8 cellular contexts compared by ENCODE assay signal in the genomic region with DNA sequence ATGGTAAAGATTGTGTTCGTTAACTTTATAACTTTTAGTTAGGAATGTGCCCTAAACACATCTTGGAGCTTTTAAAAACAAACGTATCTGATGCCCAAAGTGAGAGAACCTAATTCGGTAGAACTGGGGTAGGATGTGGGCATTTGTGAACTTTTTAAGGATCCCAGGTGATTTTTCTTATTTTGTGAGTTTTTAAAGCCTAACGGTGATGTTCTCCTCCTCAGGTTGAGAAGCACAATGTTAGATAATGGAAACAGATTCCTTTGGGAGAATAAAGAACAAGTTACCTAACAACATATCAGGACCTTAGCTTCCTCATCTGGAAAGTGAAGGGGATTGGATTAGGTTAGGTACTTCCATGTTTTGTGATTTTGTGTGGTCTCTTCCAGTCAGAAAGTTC. TPM values are rescaled to one million over a fixed set of nuclear protein-coding genes. Genes with fewer than 3 reads are reported as not detected.
DNase-seq lines count a peak whose midpoint lies in the region; ATAC-seq, FAIRE-seq and TF ChIP-seq lines count a peak whose summit lies in the region.

No MANE protein-coding gene starts in this region.

- intact Hi-C loops in natural killer cell (cut with micrococcal nuclease): no loop called here

- no peak for ATAC-seq in A549
- ATAC-seq in GM18861 (IDR thresholded peaks at IDR 0.05; ENCODE audit: unreplicated experiment): no peak
- no peak for ATAC-seq in natural killer cell

- H3K27ac ChIP-seq in A549 (peak overlapping the region; percentile 81 to 91), ectodermal cell (ENCODE audit: insufficient read depth, low read depth, low read length, poor library complexity, severe bottlenecking) (no peak overlapping the region), muscle layer of colon (ENCODE audit: low read depth, low read length) (peak overlapping the region; percentile 84)

- TF ChIP-seq POLR2A in A549 (IDR thresholded peaks at IDR 0.05; ENCODE audit: low read length): no peak

- H3K4me3 Mint-ChIP-seq in natural killer cell: no peak overlapping the region

- H3K27me3 Mint-ChIP-seq in natural killer cell (ENCODE audit: low read depth in 2 of 2): no peaks in the 10 kb centered on the region

- H3K36me3 ChIP-seq in ectodermal cell (ENCODE audit: control insufficient read depth, insufficient read depth, low read length) (peaks cover 20% of the 10 kb centered on the region), muscle layer of colon (ENCODE audit: insufficient read depth, low read length) (peaks cover 31% of the 10 kb centered on the region)

- no peak for DNase-seq in A549 (ENCODE audit: low read depth in 1 of 2, low spot score in 1 of 2)
- DNase-seq in Jurkat, Clone E6-1 (ENCODE audit: low read depth, low spot score): no peak
- no peak for DNase-seq in epidermal melanocyte (ENCODE audit: insufficient read length, low spot score)
- DNase-seq in activated CD4-positive, alpha-beta T cell treated with anti-CD3 and anti-CD28 coated beads, Interleukin-2, amount 50 U/mL, for 1 hour: no peak
- no peak for DNase-seq in natural killer cell

- TF ChIP-seq CTCF in A549 (IDR thresholded peaks at IDR 0.05): no peak
- TF ChIP-seq CTCF in natural killer cell (IDR thresholded peaks at IDR 0.05): no peak

- no peaks in the 10 kb centered on the region for H3K9me3 Mint-ChIP-seq in natural killer cell

- H3K9me3 ChIP-seq in A549: no peaks in the 10 kb centered on the region
- no peaks in the 10 kb centered on the region for H3K9me3 ChIP-seq in ectodermal cell (ENCODE audit: control insufficient read depth, low read length)
- no peaks in the 10 kb centered on the region for H3K9me3 ChIP-seq in muscle layer of colon (ENCODE audit: low read length)

- H3K27me3 ChIP-seq in ectodermal cell (ENCODE audit: control insufficient read depth, insufficient read depth, low read length, poor library complexity, severe bottlenecking): no peaks in the 10 kb centered on the region
- H3K27me3 ChIP-seq in muscle layer of colon (ENCODE audit: control insufficient read depth in 1 of 2, insufficient read depth in 2 of 2, low read length in 2 of 2): no peaks in the 10 kb centered on the region

- peaks cover 7 to 14% of the 10 kb centered on the region in 2 donors for H3K4me1 Mint-ChIP-seq in natural killer cell

- CTCF ChIA-PET in A549 (lab: Yijun Ruan, JAX): interaction anchor here (0.6 to 50.8 kb wide), 6 partner anchors 11 to 143 kb away, joined by 3 to 2254 read pairs (median 4); partner anchors contain the start of genes GALK1, LLGL2 and SMIM5

- no peak for FAIRE-seq in A549 (lab: Jason Lieb, UNC)

- peaks cover 16% of the 10 kb centered on the region for H3K4me1 ChIP-seq in A549
- H3K4me1 ChIP-seq in ectodermal cell (ENCODE audit: control insufficient read depth, insufficient read depth, low read length): no peaks in the 10 kb centered on the region
- H3K4me1 ChIP-seq in muscle layer of colon (ENCODE audit: insufficient read depth, low read length): peaks cover 19% of the 10 kb centered on the region

- no peak overlapping the region for H3K27ac Mint-ChIP-seq in natural killer cell

- no peak for TF ChIP-seq RAD21 in A549 (conservative IDR thresholded peaks at IDR 0.05 in 1 of 2, IDR thresholded peaks at IDR 0.05 in 1 of 2)

- H3K4me3 ChIP-seq in A549 (peak overlapping the region; percentile 72), ectodermal cell (ENCODE audit: insufficient read depth, low read depth, low read length) (peak overlapping the region; percentile 85), muscle layer of colon (ENCODE audit: low read depth in 1 of 2, low read length in 2 of 2) (peak overlapping the region; percentile 88 to 96)
- peak overlapping the region; percentile 71 for H3K4me3 ChIP-seq in Jurkat, Clone E6-1 (ENCODE audit: low read length)

- 3% methylated on average over 4 of the region's 4 CpGs for WGBS in A549 (ENCODE audit: missing lambda C conversion rate)
- WGBS in ectodermal cell, 2 experiments: 9 to 11% methylated on average over 4 of the region's 4 CpGs

- no peak for TF ChIP-seq EP300 in A549 (IDR thresholded peaks at IDR 0.05)

- POLR2A ChIA-PET in A549 (lab: Yijun Ruan, JAX): interaction anchor here (0.5 to 1.3 kb wide), 5 partner anchors 10 to 70 kb away, joined by 4 to 7 read pairs (median 5); no protein-coding TSS in a partner anchor

- peak overlapping the region; percentile 90 for H3K9ac ChIP-seq in muscle layer of colon (ENCODE audit: low read length)

- H3K36me3 Mint-ChIP-seq in natural killer cell: no peaks in the 10 kb centered on the region

- peak overlapping the region; percentile 88 for H3K4me2 ChIP-seq in A549

TF ChIP-seq in A549, 52 proteins besides CTCF, POLR2A, EP300 and RAD21:
- TF ChIP-seq HOXA7 (CRISPR knock-in tag; IDR thresholded peaks at IDR 0.05) (0 out of 2 replicates have a peak, but pooled peaks have one; percentile 78), CBX2 (IDR thresholded peaks at IDR 0.05; ENCODE audit: borderline replicate concordance, low read depth) (no peak)
TF ChIP-seq in A549: peak in this region for 1.

RNA-seq across cellular contexts. Expression of gene SAP30BP, which starts 0.7 kb away (rescaled TPM):
- polyA plus RNA-seq in A549 (2011; rRNA removed) (76.3 and 103 TPM in 2 replicates), A549 (2017; fragmentation: RNase III; extraction: RNeasy Plus Mini Kit Qiagen cat#74134 plus additional on column Dnase treatment) (125 to 139 TPM (median 136 TPM) in 3 replicates)
- polyA plus RNA-seq in A549 (2012; cell fraction: cytosol; rRNA removed): 97.6 and 108 TPM in 2 replicates
- 186 and 190 TPM in 2 replicates for polyA plus RNA-seq in A549 (2012; cell fraction: nucleus; rRNA removed)
- polyA minus RNA-seq in A549 (2011; rRNA and poly(A)+ RNA removed): 63.9 and 67.1 TPM in 2 replicates
- polyA plus RNA-seq in Jurkat, Clone E6-1 (2012; ENCODE audit: insufficient read depth, insufficient read length): 122 TPM
- polyA plus RNA-seq in ectodermal cell (2013, experiment 1 of 4): 94.4 TPM
- 98.3 TPM for polyA plus RNA-seq in ectodermal cell (2013, experiment 2 of 4)
- polyA plus RNA-seq in ectodermal cell (2013, experiment 3 of 4): 77.8 TPM
- polyA plus RNA-seq in ectodermal cell (2013, experiment 4 of 4): 88.4 TPM
- 100 to 1,000 TPM; 234 to 246 (median 240) TPM for total RNA-seq in natural killer cell

RNA-seq across cellular contexts. Expression of gene RECQL5, which starts 0.9 kb away (rescaled TPM):
- polyA plus RNA-seq in A549 (2011; rRNA removed) (22.7 and 29.2 TPM in 2 replicates), A549 (2017; fragmentation: RNase III; extraction: RNeasy Plus Mini Kit Qiagen cat#74134 plus additional on column Dnase treatment) (37.3 to 42.5 TPM (median 39.9 TPM) in 3 replicates)
- polyA plus RNA-seq in A549 (2012; cell fraction: cytosol; rRNA removed): 17.7 and 21.4 TPM in 2 replicates
- 159 and 161 TPM in 2 replicates for polyA plus RNA-seq in A549 (2012; cell fraction: nucleus; rRNA removed)
- polyA minus RNA-seq in A549 (2011; rRNA and poly(A)+ RNA removed): 48.5 and 52.7 TPM in 2 replicates
- polyA plus RNA-seq in Jurkat, Clone E6-1 (2012; ENCODE audit: insufficient read depth, insufficient read length): 36.7 TPM
- 56.7 TPM for polyA plus RNA-seq in ectodermal cell (2013, experiment 1 of 4)
- polyA plus RNA-seq in ectodermal cell (2013, experiment 2 of 4): 52.6 TPM
- 39.8 TPM for polyA plus RNA-seq in ectodermal cell (2013, experiment 3 of 4)
- 45.1 TPM for polyA plus RNA-seq in ectodermal cell (2013, experiment 4 of 4)
- 10 to 100 TPM; 33.4 to 39.1 (median 34.3) TPM for total RNA-seq in natural killer cell

RNA-seq across cellular contexts. Expression of gene SMIM5, which starts 34.6 kb away (rescaled TPM):
- 0.25 and 0.30 TPM in 2 replicates for polyA plus RNA-seq in A549 (2011; rRNA removed)
- polyA plus RNA-seq in A549 (2012; cell fraction: cytosol; rRNA removed): 0.10 and 0.25 TPM in 2 replicates
- 0.86 and 0.97 TPM in 2 replicates for polyA plus RNA-seq in A549 (2012; cell fraction: nucleus; rRNA removed)
- polyA plus RNA-seq in A549 (2017; fragmentation: RNase III; extraction: RNeasy Plus Mini Kit Qiagen cat#74134 plus additional on column Dnase treatment): 0.15 to 0.33 TPM (median 0.20 TPM) in 3 replicates
- polyA minus RNA-seq in A549 (2011; rRNA and poly(A)+ RNA removed): 0.19 and 0.21 TPM in 2 replicates
- polyA plus RNA-seq in Jurkat, Clone E6-1 (2012; ENCODE audit: insufficient read depth, insufficient read length): 1.5 TPM
- not detected for polyA plus RNA-seq in ectodermal cell (2013, experiment 1 of 4)
- not detected for polyA plus RNA-seq in ectodermal cell (2013, experiment 2 of 4)
- not detected for polyA plus RNA-seq in ectodermal cell (2013, experiment 3 of 4)
- polyA plus RNA-seq in ectodermal cell (2013, experiment 4 of 4): not detected
- 1 to 10 TPM in 2 of 3 donors, under 1 TPM in 1; 0.95 to 2.0 (median 1.5) TPM for total RNA-seq in natural killer cell

RNA-seq across cellular contexts. Expression of gene ITGB4, which starts 53.4 kb away (rescaled TPM):
- polyA plus RNA-seq in A549 (2011; rRNA removed) (19.8 and 20.6 TPM in 2 replicates), A549 (2017; fragmentation: RNase III; extraction: RNeasy Plus Mini Kit Qiagen cat#74134 plus additional on column Dnase treatment) (30.1 to 37.4 TPM (median 36.0 TPM) in 3 replicates)
- 17.2 and 22.1 TPM in 2 replicates for polyA plus RNA-seq in A549 (2012; cell fraction: cytosol; rRNA removed)
- polyA plus RNA-seq in A549 (2012; cell fraction: nucleus; rRNA removed): 77.1 and 140 TPM in 2 replicates
- polyA minus RNA-seq in A549 (2011; rRNA and poly(A)+ RNA removed): 53.3 and 59.6 TPM in 2 replicates
- 16.1 TPM for polyA plus RNA-seq in Jurkat, Clone E6-1 (2012; ENCODE audit: insufficient read depth, insufficient read length)
- polyA plus RNA-seq in ectodermal cell (2013, experiment 1 of 4): 2.1 TPM
- 0.96 TPM for polyA plus RNA-seq in ectodermal cell (2013, experiment 2 of 4)
- 0.80 TPM for polyA plus RNA-seq in ectodermal cell (2013, experiment 3 of 4)
- 1.1 TPM for polyA plus RNA-seq in ectodermal cell (2013, experiment 4 of 4)
- total RNA-seq in natural killer cell: 1 to 10 TPM in 1 of 3 donors, under 1 TPM in 2; 0.38 to 1.0 (median 0.68) TPM
